23 cellular contexts compared by ENCODE assay signal in genomic region chr6:147167576-147168461, GRCh38. TPM values are rescaled to one million over a fixed set of nuclear protein-coding genes. Genes with fewer than 3 reads are reported as not detected.
DNase-seq lines count a peak whose midpoint lies in the region; ATAC-seq, FAIRE-seq and TF ChIP-seq lines count a peak whose summit lies in the region.
"Had no signal": no experiment of that assay in that cellular context is flagged by ENCODE, and none has a peak within 500 bp of the region (broad histone marks: within the 10 kb centered on the region; RNA-seq: fewer than 3 reads in every experiment).

No MANE protein-coding gene starts in this region.

- no peak for TF ChIP-seq EP300 in SK-N-SH (IDR thresholded peaks at IDR 0.05; ENCODE audit: borderline replicate concordance in 1 of 2, low read depth in 1 of 2, low read length in 1 of 2)
- TF ChIP-seq EP300 in H1 (IDR thresholded peaks at IDR 0.05; ENCODE audit: borderline replicate concordance in 1 of 2, low read depth in 2 of 2, low read length in 2 of 2) = no peak

- no peak overlapping the region for H2BK5ac ChIP-seq in H1 (ENCODE audit: low read depth, low read length)

- H3K4me2 ChIP-seq in GM23338 (no peak overlapping the region), SK-N-SH (no peak overlapping the region), H1 (ENCODE audit: insufficient read depth in 1 of 2, low read depth in 2 of 2, low read length in 2 of 2) (no peak overlapping the region), osteoblast (ENCODE audit: insufficient read depth, low read length) (peak overlapping the region; percentile 76)

- H4K8ac ChIP-seq in H1 (ENCODE audit: extremely low read depth, insufficient read depth, low read length) = no peak overlapping the region

- no peak overlapping the region for H3K56ac ChIP-seq in H1 (replicated peaks; ENCODE audit: insufficient read length, low read depth, low read length)

- 0 out of 2 replicates have a peak overlapping the region, but pooled peaks have one; percentile 47 for H3K27ac ChIP-seq in GM23338 (ENCODE audit: low read depth)
- H3K27ac ChIP-seq in SK-N-SH (ENCODE audit: low read depth in 2 of 2, low read length in 1 of 2) = peak overlapping the region; percentile 55 to 86; a peak in 3 of 4 replicates
- H3K27ac ChIP-seq in H1 (ENCODE audit: low read depth, low read length) = no peak overlapping the region
- H3K27ac ChIP-seq in osteoblast (ENCODE audit: low read depth, low read length) = peak overlapping the region; percentile 81
- H3K27ac ChIP-seq in body of pancreas = no peak overlapping the region
- H3K27ac ChIP-seq: esophagus squamous epithelium, left ventricle myocardium inferior, upper lobe of right lung had no signal

- TF ChIP-seq RAD21 in SK-N-SH (IDR thresholded peaks at IDR 0.05; ENCODE audit: low read length) (no peak), H1 (IDR thresholded peaks at IDR 0.05 in 1 of 2, conservative IDR thresholded peaks at IDR 0.05 in 1 of 2; ENCODE audit: low read depth in 2 of 2, low read length in 2 of 2) (no peak)

- no peak overlapping the region for H2AK5ac ChIP-seq in H1 (ENCODE audit: low read depth, low read length)

- H3K9ac ChIP-seq in SK-N-SH = no peak overlapping the region
- no peak overlapping the region for H3K9ac ChIP-seq in H1 (replicated peaks in 1 of 4; ENCODE audit: extremely low read depth in 1 of 4, low read depth in 3 of 4, low read length in 3 of 4)

- TF ChIP-seq POLR2A in H1 (IDR thresholded peaks at IDR 0.05; ENCODE audit: control extremely low read depth in 1 of 2, low read depth in 2 of 2, low read length in 2 of 2) (no peak), body of pancreas (IDR thresholded peaks at IDR 0.05) (no peak)

- H3K4me3 ChIP-seq in GM23338 (no peak overlapping the region), SK-N-SH (ENCODE audit: low read depth in 2 of 2, low read length in 1 of 2) (no peak overlapping the region), H1 (ENCODE audit: extremely low read depth in 1 of 4, insufficient read depth in 2 of 4, low read depth in 3 of 4, low read length in 4 of 4) (no peak overlapping the region), osteoblast (ENCODE audit: insufficient read depth, low read length) (peak overlapping the region; percentile 48), body of pancreas (no peak overlapping the region)
- H3K4me3 ChIP-seq: esophagus squamous epithelium, left ventricle myocardium inferior, upper lobe of right lung had no signal

- H3K36me3 ChIP-seq in GM23338 (ENCODE audit: insufficient read depth) = no peaks in the 10 kb centered on the region
- H3K36me3 ChIP-seq in SK-N-SH (replicated peaks in 1 of 2; ENCODE audit: control insufficient read depth in 1 of 2, insufficient read depth in 2 of 2, low read length in 1 of 2) = no peaks in the 10 kb centered on the region
- no peaks in the 10 kb centered on the region for H3K36me3 ChIP-seq in H1 (ENCODE audit: control insufficient read depth in 2 of 4, insufficient read depth in 4 of 4, low read length in 3 of 4)
- no peaks in the 10 kb centered on the region for H3K36me3 ChIP-seq in osteoblast (ENCODE audit: insufficient read depth, low read length)
- H3K36me3 ChIP-seq in body of pancreas (replicated peaks in 1 of 2; ENCODE audit: insufficient read depth in 1 of 2, low read depth in 2 of 2) = no peaks in the 10 kb centered on the region
- H3K36me3 ChIP-seq: esophagus squamous epithelium, left ventricle myocardium inferior, upper lobe of right lung had no signal

- H3K79me2 ChIP-seq in GM23338 (replicated peaks; ENCODE audit: insufficient read depth) = no peaks in the 10 kb centered on the region
- no peaks in the 10 kb centered on the region for H3K79me2 ChIP-seq in SK-N-SH (ENCODE audit: insufficient read depth)
- no peaks in the 10 kb centered on the region for H3K79me2 ChIP-seq in H1 (ENCODE audit: control insufficient read depth in 1 of 2, insufficient read depth in 2 of 2, low read length in 2 of 2)
- H3K79me2 ChIP-seq in osteoblast (ENCODE audit: insufficient read depth, low read length) = no peaks in the 10 kb centered on the region

- no peak overlapping the region for H2BK15ac ChIP-seq in H1 (ENCODE audit: low read length)

- intact Hi-C loops in body of pancreas (cut with DNase I) = no loop called here

- no peak overlapping the region for H4K91ac ChIP-seq in H1 (replicated peaks; ENCODE audit: insufficient read length, low read length)

- no peak overlapping the region for H3K4ac ChIP-seq in H1 (replicated peaks; ENCODE audit: insufficient read length, low read depth, low read length)

- H3K23me2 ChIP-seq in H1 (ENCODE audit: low read depth, low read length) = no peaks in the 10 kb centered on the region

- H3K4me1 Mint-ChIP-seq in GM23338 = peaks cover 5% of the 10 kb centered on the region; the same call in 2 of the 3 replicates

- H3K27ac Mint-ChIP-seq in GM23338 = no peak overlapping the region
- H3K27ac Mint-ChIP-seq: activated naive CD4-positive, alpha-beta T cell treated with anti-CD3 and anti-CD28 coated beads for 36 hours had no signal

- no peaks in the 10 kb centered on the region for H3K79me1 ChIP-seq in H1 (ENCODE audit: low read depth, low read length)

- H3K18ac ChIP-seq in H1 (ENCODE audit: extremely low read depth, low read length) = no peak overlapping the region

- no peaks in the 10 kb centered on the region for H3K27me3 Mint-ChIP-seq in GM23338 (ENCODE audit: insufficient read depth, low read depth, poor library complexity)
- H3K27me3 Mint-ChIP-seq: naive thymus-derived CD4-positive, alpha-beta T cell had no signal

- no peaks in the 10 kb centered on the region for H3K9me3 Mint-ChIP-seq in GM23338
- H3K9me3 Mint-ChIP-seq: activated naive CD4-positive, alpha-beta T cell treated with anti-CD3 and anti-CD28 coated beads for 36 hours had no signal

- no peaks in the 10 kb centered on the region for H3K4me1 ChIP-seq in GM23338 (ENCODE audit: insufficient read depth)
- peaks cover 5 to 13% of the 10 kb centered on the region in 2 experiments; a peak in 3 of 4 replicates for H3K4me1 ChIP-seq in SK-N-SH (ENCODE audit: control insufficient read depth in 1 of 2, insufficient read depth in 2 of 2, low read depth in 1 of 2, low read length in 1 of 2)
- no peaks in the 10 kb centered on the region; a peak in 1 of 7 replicates for H3K4me1 ChIP-seq in H1 (replicated peaks in 1 of 4; ENCODE audit: control insufficient read depth in 3 of 4, insufficient read depth in 4 of 4, low read length in 3 of 4)
- peaks cover 40% of the 10 kb centered on the region for H3K4me1 ChIP-seq in osteoblast (ENCODE audit: insufficient read depth, low read length)
- H3K4me1 ChIP-seq in body of pancreas = no peaks in the 10 kb centered on the region
- H3K4me1 ChIP-seq: esophagus squamous epithelium, left ventricle myocardium inferior, upper lobe of right lung had no signal

- H3F3A ChIP-seq in GM23338 (replicated peaks; ENCODE audit: low read depth) (no peaks in the 10 kb centered on the region), SK-N-SH (replicated peaks; ENCODE audit: insufficient read depth) (peaks cover 23% of the 10 kb centered on the region)

- no peaks in the 10 kb centered on the region for H3K36me3 Mint-ChIP-seq in GM23338 (ENCODE audit: low read depth)

- no peak for TF ChIP-seq CTCF in GM23338 (conservative IDR thresholded peaks at IDR 0.05; ENCODE audit: low read depth in 2 of 2)
- TF ChIP-seq CTCF in SK-N-SH (IDR thresholded peaks at IDR 0.05) = no peak
- TF ChIP-seq CTCF in H1 (IDR thresholded peaks at IDR 0.05; ENCODE audit: control extremely low read depth in 1 of 3, insufficient read depth in 1 of 3, low read depth in 1 of 3, low read length in 3 of 3) = no peak
- no peak for TF ChIP-seq CTCF in osteoblast (IDR thresholded peaks at IDR 0.05; ENCODE audit: extremely low read depth, low read depth, low read length)
- TF ChIP-seq CTCF in body of pancreas (IDR thresholded peaks at IDR 0.05) = no peak

- no peak overlapping the region for H2BK12ac ChIP-seq in H1 (ENCODE audit: low read depth, low read length)

- H3K9me3 ChIP-seq in SK-N-SH (no peaks in the 10 kb centered on the region), H1 (ENCODE audit: insufficient read depth in 2 of 2, low read depth in 1 of 2, low read length in 1 of 2) (no peaks in the 10 kb centered on the region), osteoblast (ENCODE audit: low read depth, low read length) (no peaks in the 10 kb centered on the region), body of pancreas (no peaks in the 10 kb centered on the region)
- H3K9me3 ChIP-seq: esophagus squamous epithelium, left ventricle myocardium inferior, upper lobe of right lung had no signal

- H2BK120ac ChIP-seq in H1 (replicated peaks; ENCODE audit: low read depth, low read length) = no peak overlapping the region

- H3K14ac ChIP-seq in H1 (ENCODE audit: insufficient read length) = no peak overlapping the region

- DNase-seq in GM23338 (ENCODE audit: low spot score) (no peak), SK-N-SH (no peak), H1 (ENCODE audit: low read depth in 1 of 2, low spot score in 2 of 2) (no peak), osteoblast (ENCODE audit: insufficient read length, low spot score, missing footprints) (peak; percentile 73), body of pancreas (no peak), SHP77 treated with DMSO at 0.1 percent for 48 hours (lab: John Stamatoyannopoulos, UW) (no peak), cerebellar nuclear complex (lab: John Stamatoyannopoulos, UW) (no peak)
- DNase-seq in stimulated activated CD8-positive, alpha-beta memory T cell treated with anti-CD3 and anti-CD28 coated beads, Interleukin-4, amount 100 ng/mL, for 48 hours = no peak
- DNase-seq: activated CD4-positive, alpha-beta T cell treated with anti-CD3 and anti-CD28 coated beads, Interleukin-2, amount 50 U/mL, for 1 hour; activated naive CD4-positive, alpha-beta T cell treated with anti-CD3 and anti-CD28 coated beads for 36 hours; DMS53; esophagus squamous epithelium; H7; left ventricle myocardium inferior; naive thymus-derived CD4-positive, alpha-beta T cell; NCI-H1417 treated with DMSO at 0.1 percent for 48 hours; NCI-H748 treated with DMSO at 0.1 percent for 48 hours; occipital lobe; stimulated activated CD4-positive, alpha-beta T cell treated with anti-CD3 and anti-CD28 coated beads, Interleukin-2, amount 100 ng/mL, for 24 hours; T1000; upper lobe of right lung had no signal

- POLR2A ChIA-PET in SK-N-SH (lab: Yijun Ruan, JAX) (no interaction called here), H1 (lab: Charles Lee; ENCODE audit: partially characterized antibody) (no interaction called here)

- no peak overlapping the region for H4K5ac ChIP-seq in H1 (ENCODE audit: insufficient read length, low read depth, low read length)

- no peak for FAIRE-seq in H1 (lab: Jason Lieb, UNC)
- FAIRE-seq: G401.6 had no signal

- H3K27me3 ChIP-seq in GM23338 (ENCODE audit: insufficient read depth) = no peaks in the 10 kb centered on the region
- H3K27me3 ChIP-seq in SK-N-SH (ENCODE audit: insufficient read depth) = no peaks in the 10 kb centered on the region
- H3K27me3 ChIP-seq in H1 (replicated peaks in 1 of 4; ENCODE audit: control insufficient read depth in 3 of 4, extremely low read depth in 1 of 4, insufficient read depth in 3 of 4, low read length in 3 of 4) = no peaks in the 10 kb centered on the region
- no peaks in the 10 kb centered on the region for H3K27me3 ChIP-seq in osteoblast (ENCODE audit: insufficient read depth, low read length)
- no peaks in the 10 kb centered on the region for H3K27me3 ChIP-seq in body of pancreas
- H3K27me3 ChIP-seq: esophagus squamous epithelium, upper lobe of right lung had no signal

- H4K20me1 ChIP-seq in GM23338 (replicated peaks; ENCODE audit: insufficient read depth) (no peaks in the 10 kb centered on the region), SK-N-SH (ENCODE audit: insufficient read depth) (no peaks in the 10 kb centered on the region), H1 (replicated peaks in 1 of 2; ENCODE audit: control insufficient read depth in 1 of 2, insufficient read depth in 2 of 2, low read length in 2 of 2) (no peaks in the 10 kb centered on the region), osteoblast (ENCODE audit: insufficient read depth, low read length) (no peaks in the 10 kb centered on the region)

- no peak overlapping the region for H2BK20ac ChIP-seq in H1 (ENCODE audit: low read length)

- CTCF ChIA-PET in SK-N-SH (lab: Yijun Ruan, JAX) (interaction anchor here (0.6 to 1.7 kb wide), 3 partner anchors 11 to 275 kb away, joined by 3 to 4 read pairs (median 3); no protein-coding TSS in a partner anchor), H1 (lab: Charles Lee; ENCODE audit: partially characterized antibody) (interaction anchor here (1.0 to 2.2 kb wide), 3 partner anchors 8 to 162 kb away, joined by 3 to 5 read pairs (median 3); no protein-coding TSS in a partner anchor)

- H3K4me3 Mint-ChIP-seq in GM23338 = no peak overlapping the region
- H3K4me3 Mint-ChIP-seq: activated naive CD4-positive, alpha-beta T cell treated with anti-CD3 and anti-CD28 coated beads for 36 hours; naive thymus-derived CD4-positive, alpha-beta T cell had no signal

- 85% methylated on average over 4 of the region's 4 CpGs for WGBS in SK-N-SH (ENCODE audit: low lambda C conversion rate)
- 91% methylated on average over 4 of the region's 4 CpGs; no CpG with 5 or more reads in 1 of the 2 experiments for WGBS in H1 (ENCODE audit: extremely low coverage in 1 of 2, insufficient coverage in 1 of 2, insufficient read length in 1 of 2, insufficient replicate concordance in 2 of 2, low coverage in 1 of 2, low lambda C conversion rate in 2 of 2, missing lambda C conversion rate in 1 of 2), 2 experiments
- WGBS in body of pancreas, 2 donors = 81 to 83% methylated on average over 4 of the region's 4 CpGs

- H3K9me2 ChIP-seq in GM23338 (ENCODE audit: insufficient read depth) = 0 out of 2 replicates have a peak, but pooled peaks cover 11% of the 10 kb centered on the region
- no peaks in the 10 kb centered on the region for H3K9me2 ChIP-seq in SK-N-SH

- no peak for ATAC-seq in GM23338
- ATAC-seq in body of pancreas = no peak
- ATAC-seq: naive thymus-derived CD4-positive, alpha-beta T cell; Right ventricle myocardium inferior; upper lobe of right lung had no signal

- H3K23ac ChIP-seq in H1 (ENCODE audit: insufficient read length) = no peak overlapping the region

- H2AFZ ChIP-seq in GM23338 = 0 out of 2 replicates have a peak overlapping the region, but pooled peaks have one; percentile 52
- peak overlapping the region; percentile 78 for H2AFZ ChIP-seq in SK-N-SH (ENCODE audit: low read depth)
- H2AFZ ChIP-seq in H1 (ENCODE audit: low read length) = 0 out of 2 replicates have a peak overlapping the region, but pooled peaks have one; percentile 53
- peak overlapping the region; percentile 82 for H2AFZ ChIP-seq in osteoblast (ENCODE audit: low read length)

RNA-seq across cellular contexts. Expression of gene STXBP5, which starts 36.4 kb away (rescaled TPM):
- total RNA-seq in GM23338 (2014; rRNA removed; shearing (Covaris generic)) = 12.9 and 17.8 TPM in 2 replicates
- polyA plus RNA-seq in GM23338 (2016; fragmentation: Nextera tagmentation; extraction: Ambion mirVana) (3.0 and 3.9 TPM in 2 replicates), SK-N-SH (2012; rRNA removed) (9.9 and 12.0 TPM in 2 replicates), H1 (2011; rRNA removed) (2.5 and 2.7 TPM in 2 replicates)
- 9.5 and 9.6 TPM in 2 replicates for polyA plus RNA-seq in SK-N-SH (2012; cell fraction: cytosol; rRNA removed)
- polyA plus RNA-seq in SK-N-SH (2012; cell fraction: nucleus; rRNA removed) = 24.0 and 33.9 TPM in 2 replicates
- total RNA-seq in H1 (2021; fragmentation: NEBNext Ultra II Directional; extraction: Animal tissue kit (Norgen Biotek cat#: 25700)) = 10.8 and 12.0 TPM in 2 replicates
- polyA plus RNA-seq in H1 (2011; cell fraction: cytosol; rRNA removed) = 3.4 TPM
- 7.3 TPM for polyA plus RNA-seq in H1 (2011; cell fraction: nucleus; rRNA removed)
- polyA plus RNA-seq in H1 (2012, experiment 1 of 2) = 3.2 to 5.4 TPM (median 4.8 TPM) in 4 replicates
- 0.29 TPM for polyA plus RNA-seq in H1 (2012, experiment 2 of 2)
- polyA plus RNA-seq in H1 (2013, experiment 1 of 2) = 3.1 TPM
- 2.5 TPM for polyA plus RNA-seq in H1 (2013, experiment 2 of 2)
- 19.5 and 26.8 TPM in 2 replicates for polyA minus RNA-seq in H1 (2011; rRNA and poly(A)+ RNA removed)
- 8.7 TPM for polyA minus RNA-seq in H1 (2011; cell fraction: cytosol; rRNA and poly(A)+ RNA removed)
- 45.4 TPM for polyA minus RNA-seq in H1 (2011; cell fraction: nucleus; rRNA and poly(A)+ RNA removed)
- total RNA-seq in osteoblast (120 and 144 TPM in 2 replicates), body of pancreas (10 to 100 TPM; 25.9 to 30.3 TPM)

Comparison
In these comparisons a context has a peak if more than half of its experiments do, and no peak if none do; other contexts are left out.
1. H3K27ac ChIP-seq: peak in GM23338 (single experiment), SK-N-SH (2 of 2) and osteoblast (single experiment); none in H1 (single experiment) and body of pancreas (0 of 4).
2. Peak in every context shown above with its lines, with median percentiles within 50 percentile points of each other: H2AFZ ChIP-seq.